ENCODE assay signal across 3 cellular contexts in the genomic region with DNA sequence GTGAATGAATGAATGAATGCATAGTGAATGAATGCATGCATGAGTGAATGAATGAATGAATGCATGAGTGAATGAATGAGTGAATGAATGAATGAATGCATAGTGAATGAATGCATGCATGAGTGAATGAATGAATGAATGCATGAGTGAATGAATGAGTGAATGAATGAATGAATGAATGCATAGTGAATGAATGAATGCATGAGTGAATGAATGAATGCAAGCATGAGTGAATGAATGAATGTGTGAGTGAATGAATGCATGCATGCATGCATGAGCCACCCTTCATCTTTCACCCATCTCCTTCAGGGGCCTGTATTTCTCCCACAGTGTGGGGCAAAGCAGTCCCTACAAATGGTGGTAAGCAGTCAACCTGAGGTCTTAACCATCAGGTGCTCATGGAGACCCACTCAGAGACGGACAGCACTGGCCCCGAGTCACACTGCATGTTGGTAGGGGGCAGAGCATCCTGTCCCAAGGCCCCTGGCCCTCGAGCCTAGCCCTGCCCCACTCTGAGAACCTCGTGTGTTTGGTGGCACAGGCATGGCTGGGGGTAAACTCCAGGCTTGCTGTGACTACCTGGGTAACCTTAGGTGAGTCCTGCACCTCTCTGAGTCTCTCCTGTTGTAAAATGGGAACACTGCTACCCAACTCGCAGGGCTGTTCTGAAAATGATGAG.
TF ChIP-seq lines count a peak whose summit lies in the region.

No MANE protein-coding gene starts in this region.

TF ChIP-seq in GM12891, 5 proteins besides CTCF, POLR2A, EP300 and RAD21:
- no peak for TF ChIP-seq TAF1 (IDR thresholded peaks at IDR 0.05; ENCODE audit: low read depth, low read length)
- no peak for TF ChIP-seq POU2F2 (IDR thresholded peaks at IDR 0.05; ENCODE audit: low read depth, low read length)
- no peak for TF ChIP-seq POLR2AphosphoS5 (IDR thresholded peaks at IDR 0.05; ENCODE audit: low read depth, low read length)
- no peak for TF ChIP-seq PAX5 (IDR thresholded peaks at IDR 0.05; ENCODE audit: insufficient read depth, low read length, severe bottlenecking)
- no peak for TF ChIP-seq SPI1 (IDR thresholded peaks at IDR 0.05; ENCODE audit: low read depth, low read length)
TF ChIP-seq in GM12891: peak in this region for 0.

TF ChIP-seq in K562, 482 proteins besides CTCF, POLR2A, EP300 and RAD21:
- 0 out of 2 replicates have a peak, but pooled peaks have one; percentile 13 for TF ChIP-seq BCOR (IDR thresholded peaks at IDR 0.05)
- TF ChIP-seq, protein P1, sequence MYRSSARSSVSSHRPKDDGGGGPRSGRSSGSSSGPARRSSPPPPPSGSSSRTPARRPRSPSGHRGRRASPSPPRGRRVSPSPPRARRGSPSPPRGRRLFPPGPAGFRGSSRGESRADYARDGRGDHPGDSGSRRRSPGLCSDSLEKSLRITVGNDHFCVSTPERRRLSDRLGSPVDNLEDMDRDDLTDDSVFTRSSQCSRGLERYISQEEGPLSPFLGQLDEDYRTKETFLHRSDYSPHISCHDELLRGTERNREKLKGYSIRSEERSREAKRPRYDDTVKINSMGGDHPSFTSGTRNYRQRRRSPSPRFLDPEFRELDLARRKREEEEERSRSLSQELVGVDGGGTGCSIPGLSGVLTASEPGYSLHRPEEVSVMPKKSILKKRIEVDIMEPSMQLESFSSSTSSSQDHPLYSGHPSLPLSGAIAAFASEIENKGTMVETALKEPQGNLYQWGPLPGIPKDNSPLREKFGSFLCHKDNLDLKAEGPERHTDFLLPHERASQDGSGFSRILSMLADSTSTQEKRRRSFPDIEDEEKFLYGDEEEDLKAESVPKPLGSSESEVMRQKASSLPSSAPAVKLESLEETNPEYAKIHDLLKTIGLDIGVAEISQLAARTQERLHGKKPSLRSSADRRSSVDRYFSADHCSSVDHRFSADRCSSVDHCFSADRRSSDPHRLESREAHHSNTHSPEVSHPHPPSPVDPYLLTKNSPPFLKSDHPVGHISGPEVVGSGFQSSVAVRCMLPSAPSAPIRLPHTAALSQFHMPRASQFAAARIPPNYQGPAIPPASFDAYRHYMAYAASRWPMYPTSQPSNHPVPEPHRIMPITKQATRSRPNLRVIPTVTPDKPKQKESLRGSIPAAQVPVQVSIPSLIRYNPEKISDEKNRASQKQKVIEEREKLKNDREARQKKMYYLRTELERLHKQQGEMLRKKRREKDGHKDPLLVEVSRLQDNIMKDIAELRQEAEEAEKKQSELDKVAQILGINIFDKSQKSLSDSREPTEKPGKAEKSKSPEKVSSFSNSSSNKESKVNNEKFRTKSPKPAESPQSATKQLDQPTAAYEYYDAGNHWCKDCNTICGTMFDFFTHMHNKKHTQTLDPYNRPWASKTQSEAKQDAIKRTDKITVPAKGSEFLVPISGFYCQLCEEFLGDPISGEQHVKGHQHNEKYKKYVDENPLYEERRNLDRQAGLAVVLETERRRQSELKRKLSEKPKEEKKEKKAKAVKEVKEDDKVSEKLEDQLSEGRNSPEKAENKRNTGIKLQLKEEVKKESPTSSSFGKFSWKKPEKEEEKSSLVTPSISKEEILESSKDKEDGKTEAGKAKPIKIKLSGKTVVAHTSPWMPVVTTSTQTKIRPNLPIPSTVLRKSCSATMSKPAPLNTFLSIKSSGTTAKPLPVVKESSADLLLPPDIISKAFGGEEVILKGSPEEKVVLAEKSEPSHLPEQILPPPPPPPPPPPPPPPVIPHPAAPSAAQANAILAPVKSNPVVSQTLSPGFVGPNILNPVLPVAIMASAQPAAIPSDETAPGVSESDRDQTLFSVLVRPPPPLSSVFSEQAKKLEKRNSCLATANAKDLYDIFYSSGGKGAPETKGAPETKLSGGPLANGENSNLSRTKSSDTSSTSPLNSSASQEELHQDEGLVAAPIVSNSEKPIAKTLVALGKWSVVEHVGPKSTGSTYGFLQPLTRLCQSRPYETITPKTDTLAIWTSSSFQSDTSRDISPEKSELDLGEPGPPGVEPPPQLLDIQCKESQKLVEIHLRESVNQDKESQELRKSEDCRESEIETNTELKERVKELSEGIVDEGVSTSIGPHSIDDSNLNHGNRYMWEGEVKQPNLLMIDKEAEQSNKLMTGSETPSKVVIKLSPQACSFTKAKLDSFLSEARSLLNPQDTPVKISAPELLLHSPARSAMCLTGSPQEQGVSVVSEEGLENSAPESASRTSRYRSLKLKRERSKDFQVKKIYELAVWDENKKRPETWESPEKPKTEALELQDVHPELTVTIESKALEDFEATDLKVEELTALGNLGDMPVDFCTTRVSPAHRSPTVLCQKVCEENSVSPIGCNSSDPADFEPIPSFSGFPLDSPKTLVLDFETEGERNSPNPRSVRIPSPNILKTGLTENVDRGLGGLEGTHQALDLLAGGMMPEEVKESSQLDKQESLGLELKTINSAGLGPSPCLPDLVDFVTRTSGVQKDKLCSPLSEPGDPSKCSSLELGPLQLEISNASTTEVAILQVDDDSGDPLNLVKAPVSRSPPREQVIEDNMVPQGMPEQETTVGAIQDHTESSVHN (IDR thresholded peaks at IDR 0.05; ENCODE audit: borderline replicate concordance in 1 of 2, low read depth in 1 of 2) = peak in 1 of 2 experiments; percentile 71; a peak in 2 of 4 replicates
- no peak for TF ChIP-seq MTA2 (IDR thresholded peaks at IDR 0.05; ENCODE audit: low read depth)
- TF ChIP-seq CHD4 (IDR thresholded peaks at IDR 0.05; ENCODE audit: insufficient read depth, insufficient replicate concordance, low read depth, low read length, poor library complexity, severe bottlenecking) = peak; percentile 70
- no peak for TF ChIP-seq NONO (IDR thresholded peaks at IDR 0.05; ENCODE audit: low read depth in 2 of 2, low read length in 1 of 2)
- peak; percentile 71; the same call in 1 of the 2 replicates for TF ChIP-seq NFRKB (IDR thresholded peaks at IDR 0.05; ENCODE audit: low read depth)
- peak; percentile 100 for TF ChIP-seq ZNF24 (IDR thresholded peaks at IDR 0.05)
- TF ChIP-seq TSC22D4 (tag; IDR thresholded peaks at IDR 0.05) = peak; percentile 97
- 0 out of 4 replicates have a peak, but pooled peaks of 1 of the 2 experiments have one; percentile 53 for TF ChIP-seq TEAD1 (CRISPR knock-in tag; IDR thresholded peaks at IDR 0.05)

TF ChIP-seq in HepG2, 621 proteins besides CTCF, POLR2A, EP300 and RAD21:
- TF ChIP-seq ZNF768 (CRISPR knock-in tag; IDR thresholded peaks at IDR 0.05) = peak; percentile 83
- TF ChIP-seq ZNF24 (IDR thresholded peaks at IDR 0.05) = peak; percentile 89
- TF ChIP-seq ZFX (CRISPR knock-in tag; IDR thresholded peaks at IDR 0.05; ENCODE audit: low read depth) = no peak
